3 cellular contexts compared by ENCODE assay signal in the genomic region with DNA sequence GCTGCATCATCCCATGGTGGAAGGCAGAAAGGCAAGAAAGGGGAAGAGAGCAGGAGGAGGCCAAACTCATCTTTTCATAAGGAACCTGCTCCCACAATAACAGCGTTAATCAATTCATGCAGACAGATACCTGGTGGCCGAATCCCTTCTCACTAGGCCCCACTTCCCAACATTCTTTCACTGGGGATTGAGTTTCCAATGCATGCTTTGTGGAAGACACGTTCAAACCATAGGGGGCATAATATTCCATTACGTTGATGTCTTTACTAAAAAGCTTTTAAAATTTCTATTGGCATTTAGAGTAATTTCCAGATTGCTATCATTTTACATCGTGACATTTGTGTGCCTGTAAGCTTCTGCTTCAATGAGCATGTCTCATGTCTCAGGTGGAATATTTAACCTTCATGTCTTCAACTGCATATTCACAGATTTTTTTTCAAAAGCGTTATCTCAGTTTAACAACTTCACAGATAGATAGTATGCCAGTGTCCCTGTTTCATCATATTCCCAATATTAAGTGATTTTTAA.
"Had no signal": no experiment of that assay in that cellular context is flagged by ENCODE, and none has a peak within 500 bp of the region (broad histone marks: within the 10 kb centered on the region; RNA-seq: fewer than 3 reads in every experiment).

No MANE protein-coding gene starts in this region.

- DNase-seq: GDM1, GF-D8 had no signal

- H3K4me3 ChIP-seq: GM12878 had no signal
